Comparison of ENCODE assay signal across 28 cellular contexts in the genomic region with DNA sequence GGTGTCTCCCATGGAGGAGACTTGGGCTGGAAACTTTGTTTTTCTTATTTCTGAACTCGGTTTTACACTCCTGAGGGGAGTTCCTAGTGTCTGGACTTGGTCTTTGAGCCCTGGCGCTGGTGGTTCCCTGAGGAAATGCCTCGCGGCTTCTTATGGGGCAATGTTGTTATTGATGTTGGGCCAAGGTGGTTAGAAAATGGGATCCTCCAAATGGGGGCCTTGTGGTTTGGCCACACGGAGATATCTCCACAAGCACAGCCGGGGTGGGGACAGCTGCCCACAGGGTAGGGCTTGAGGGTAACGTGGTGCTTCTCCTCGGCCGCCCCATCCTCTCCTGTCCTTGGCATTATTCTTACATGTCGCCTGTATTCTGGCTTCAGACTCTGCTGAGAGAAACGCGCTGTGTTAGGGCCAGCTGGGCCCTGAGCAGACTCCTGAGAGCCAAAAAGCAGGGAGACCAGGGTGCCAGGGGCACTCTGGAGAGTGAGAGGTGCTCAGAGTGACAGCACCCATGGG.
A peak's percentile ranks its signal among the peaks of the same experiment; 100 is the strongest.
DNase-seq lines count a peak whose midpoint lies in the region; ATAC-seq and TF ChIP-seq lines count a peak whose summit lies in the region.
"Had no signal": no experiment of that assay in that cellular context is flagged by ENCODE, and none has a peak within 500 bp of the region (broad histone marks: within the 10 kb centered on the region; RNA-seq: fewer than 3 reads in every experiment).

No MANE protein-coding gene starts in this region.

- intact Hi-C loops in ascending aorta (cut with DNase I) = loop anchor here (2.0 kb wide), 1 partner anchor 39 kb away; no protein-coding TSS in a partner anchor
- intact Hi-C loops in heart left ventricle (cut with DNase I) = loop anchor here in 1 of 10 donors (10.0 kb wide), 1 partner anchor 87 kb away; no protein-coding TSS in a partner anchor

- DNase-seq in AG04450 (ENCODE audit: low read depth, low spot score) = no peak
- DNase-seq in ascending aorta (ENCODE audit: low spot score in 2 of 2) = peak in 1 of 2 donors; percentile 69
- peak in 1 of 5 donors; percentile 56 for DNase-seq in heart left ventricle
- peak; percentile 80 for DNase-seq in osteocyte (ENCODE audit: extremely low spot score, unreplicated experiment)
- DNase-seq in middle frontal gyrus (ENCODE audit: extremely low spot score, low spot score) = no peak
- DNase-seq in NCI-H1436 treated with DMSO at 0.1 percent for 48 hours (lab: John Stamatoyannopoulos, UW) = no peak
- no peak for DNase-seq in effector CD8-positive, alpha-beta T cell (lab: John Stamatoyannopoulos, UW)
- DNase-seq in stimulated activated CD4-positive, alpha-beta T cell treated with anti-CD3 and anti-CD28 coated beads, Interleukin-12 subunit alpha, Interleukin-12 subunit beta, amount 100 ng/mL, for 4 hours = no peak
- DNase-seq: activated CD4-positive, alpha-beta T cell treated with anti-CD3 and anti-CD28 coated beads for 48 hours; activated naive CD4-positive, alpha-beta T cell treated with anti-CD3 and anti-CD28 coated beads, Interleukin-2, amount 10 ng/mL, durations not matched to agents 7 days and 5 days; glutamatergic neuron; HCEC 1CT; MG63; midbrain; NCI-H1436; NCI-H524; nephron progenitor cell; Peyer's patch; stimulated activated CD4-positive, alpha-beta T cell treated with anti-CD3 and anti-CD28 coated beads, Interleukin-4, amount 100 ng/mL, for 24 hours; stimulated activated naive CD4-positive, alpha-beta T cell treated with Interleukin-2 at 50 U/mL for 16 hours had no signal

- H3K27me3 ChIP-seq in AG04450 (ENCODE audit: control insufficient read depth, insufficient read depth, low read length) = no peaks in the 10 kb centered on the region
- no peaks in the 10 kb centered on the region for H3K27me3 ChIP-seq in ascending aorta
- H3K27me3 ChIP-seq in heart left ventricle = no peaks in the 10 kb centered on the region
- H3K27me3 ChIP-seq: MG63, Peyer's patch had no signal

- H3K4me3 ChIP-seq in AG04450 (ENCODE audit: low read depth, low read length) (no peak overlapping the region), ascending aorta (peak overlapping the region in 1 of 2 donors; percentile 45), heart left ventricle (no peak overlapping the region)
- H3K4me3 ChIP-seq: A549, MG63, Peyer's patch, SJSA1, smooth muscle cell had no signal

- TF ChIP-seq CTCF in AG04450 (IDR thresholded peaks at IDR 0.05; ENCODE audit: low read depth, low read length) (no peak), ascending aorta (IDR thresholded peaks at IDR 0.05) (no peak), heart left ventricle (IDR thresholded peaks at IDR 0.05) (no peak), osteocyte (IDR thresholded peaks at IDR 0.05) (no peak)

- no peaks in the 10 kb centered on the region for H3K27me3 Mint-ChIP-seq in osteocyte (ENCODE audit: unreplicated experiment)
- H3K27me3 Mint-ChIP-seq: IgD-negative memory B cell, progenitor cell of endocrine pancreas, type B pancreatic cell had no signal

- H3K36me3 ChIP-seq in ascending aorta = no peaks in the 10 kb centered on the region
- H3K36me3 ChIP-seq in heart left ventricle = peaks cover 0 to 5% (median 0%) of the 10 kb centered on the region in 9 donors
- H3K36me3 ChIP-seq: MG63, Peyer's patch, SJSA1 had no signal

- H3K27ac ChIP-seq in AG04450 (ENCODE audit: low read depth, low read length) (peak overlapping the region; percentile 21), ascending aorta (peak overlapping the region; percentile 77 to 82), heart left ventricle (peak overlapping the region in 8 of 12 donors; percentile 18 to 84 (median 41))
- H3K27ac ChIP-seq: A549, C4-2B, Peyer's patch, SJSA1 had no signal

- peaks cover 23% of the 10 kb centered on the region for H3K9me3 Mint-ChIP-seq in osteocyte (ENCODE audit: unreplicated experiment)

- no peak for TF ChIP-seq POLR2A in heart left ventricle (IDR thresholded peaks at IDR 0.05)

- H3K4me1 Mint-ChIP-seq in osteocyte (ENCODE audit: unreplicated experiment) = peaks cover 22% of the 10 kb centered on the region
- H3K4me1 Mint-ChIP-seq: IgD-negative memory B cell had no signal

- 66 to 85% (median 78%) methylated on average over 12 of the region's 12 CpGs for WGBS in heart left ventricle, 4 donors

- no peak overlapping the region for H3K4me3 Mint-ChIP-seq in osteocyte (ENCODE audit: unreplicated experiment)
- H3K4me3 Mint-ChIP-seq: activated naive CD4-positive, alpha-beta T cell treated with anti-CD3 and anti-CD28 coated beads, Interleukin-2, amount 10 ng/mL, durations not matched to agents 7 days and 5 days; nephron progenitor cell; T-helper 1 cell treated with Interleukin-12 subunit alpha and Interleukin-12 subunit beta and Interleukin-4 antibody, amounts not matched to agents 30 μg/mL and 1 μg/mL, for 36 hours; type B pancreatic cell had no signal

- H3K27ac Mint-ChIP-seq in osteocyte (ENCODE audit: unreplicated experiment) = peak overlapping the region; percentile 31
- H3K27ac Mint-ChIP-seq: activated naive CD4-positive, alpha-beta T cell treated with anti-CD3 and anti-CD28 coated beads, Interleukin-2, amount 10 ng/mL, durations not matched to agents 7 days and 5 days; nephron progenitor cell; progenitor cell of endocrine pancreas; T-helper 1 cell treated with Interleukin-12 subunit alpha and Interleukin-12 subunit beta and Interleukin-4 antibody, amounts not matched to agents 30 μg/mL and 1 μg/mL, for 36 hours; type B pancreatic cell had no signal

- CTCF ChIA-PET in AG04450 (lab: Charles Lee) = no interaction called here

- H3K4me1 ChIP-seq in ascending aorta (peaks cover 14 to 27% of the 10 kb centered on the region in 2 donors), heart left ventricle (peaks cover 0 to 35% (median 27%) of the 10 kb centered on the region in 12 donors)
- H3K4me1 ChIP-seq: A549, Peyer's patch, SJSA1 had no signal

- POLR2A ChIA-PET in AG04450 (lab: Yijun Ruan, JAX) = no interaction called here

- peaks cover 9% of the 10 kb centered on the region for H3K9me3 ChIP-seq in AG04450 (ENCODE audit: control insufficient read depth, insufficient read depth, low read length)
- H3K9me3 ChIP-seq in ascending aorta = peaks cover 7 to 13% of the 10 kb centered on the region in 2 donors
- peaks cover 0 to 18% (median 14%) of the 10 kb centered on the region in 12 donors for H3K9me3 ChIP-seq in heart left ventricle
- H3K9me3 ChIP-seq: SJSA1 had no signal

- peaks cover 17% of the 10 kb centered on the region for H3K36me3 Mint-ChIP-seq in osteocyte (ENCODE audit: unreplicated experiment)
- H3K36me3 Mint-ChIP-seq: activated naive CD4-positive, alpha-beta T cell treated with anti-CD3 and anti-CD28 coated beads, Interleukin-2, amount 10 ng/mL, durations not matched to agents 7 days and 5 days had no signal

- ATAC-seq in heart left ventricle = peak; percentile 2 to 46 (median 22)
- ATAC-seq: A549 had no signal

Comparison
In these comparisons a context has a peak if more than half of its experiments do, and no peak if none do; other contexts are left out.
1. H3K27ac ChIP-seq: peak in every context shown above with its lines; median percentile 80 in ascending aorta; 41 in heart left ventricle; 21 in AG04450.